In genomic region chr7:92461027-92462003, GRCh38 we compare ENCODE assay signal across 8 cellular contexts. TPM values are rescaled to one million over a fixed set of nuclear protein-coding genes. Genes with fewer than 3 reads are reported as not detected.
DNase-seq lines count a peak whose midpoint lies in the region; ATAC-seq and TF ChIP-seq lines count a peak whose summit lies in the region.

No MANE protein-coding gene starts in this region.

- CTCF ChIA-PET in mammary epithelial cell (lab: Charles Lee; ENCODE audit: low non-redundant PET): interaction anchor here (0.7 kb wide), 1 partner anchor 504 kb away, joined by 5 read pairs; no protein-coding TSS in a partner anchor

- H3K27me3 Mint-ChIP-seq in mesothelial cell of epicardium (ENCODE audit: low read depth): no peaks in the 10 kb centered on the region

- ATAC-seq in GM21360 (IDR thresholded peaks at IDR 0.05; ENCODE audit: unreplicated experiment): peak; percentile 85

- H3K9ac ChIP-seq in mammary epithelial cell (ENCODE audit: insufficient read depth, low read length): no peak overlapping the region

- peaks cover 13% of the 10 kb centered on the region for H3K4me1 Mint-ChIP-seq in mesothelial cell of epicardium

- TF ChIP-seq CTCF in mammary epithelial cell (conservative IDR thresholded peaks at IDR 0.05 in 1 of 2, IDR thresholded peaks at IDR 0.05 in 1 of 2; ENCODE audit: extremely low read depth in 1 of 2, insufficient read depth in 1 of 2, low read depth in 1 of 2, low read length in 2 of 2) (peak; percentile 82), mesothelial cell of epicardium (IDR thresholded peaks at IDR 0.05; ENCODE audit: unreplicated experiment) (peak; percentile 58)

- H3K36me3 Mint-ChIP-seq in mesothelial cell of epicardium: peaks cover 4% of the 10 kb centered on the region

- H3K27ac Mint-ChIP-seq in mesothelial cell of epicardium: no peak overlapping the region

- in situ Hi-C loops in mammary epithelial cell (cut with MboI; ENCODE audit: low sequenced_read_pairs in 2 of 2): no loop called here

- no peak overlapping the region for H3K4me2 ChIP-seq in mammary epithelial cell (ENCODE audit: insufficient read depth, low read depth, low read length)

- dilution Hi-C loops in mammary epithelial cell (cut with HindIII; ENCODE audit: low sequenced_read_pairs): no loop called here

- no peaks in the 10 kb centered on the region for H3K27me3 ChIP-seq in mammary epithelial cell (ENCODE audit: insufficient read depth, low read length)

- peaks cover 3% of the 10 kb centered on the region for H3K36me3 ChIP-seq in mammary epithelial cell (ENCODE audit: insufficient read depth, low read length)

- no peaks in the 10 kb centered on the region for H3K9me3 ChIP-seq in mammary epithelial cell (replicated peaks; ENCODE audit: insufficient read depth, low read length)

- peak overlapping the region; percentile 55 for H2AFZ ChIP-seq in mammary epithelial cell (ENCODE audit: low read depth, low read length)

- no peaks in the 10 kb centered on the region for H4K20me1 ChIP-seq in mammary epithelial cell (ENCODE audit: insufficient read depth, low read length)

- no peak overlapping the region for H3K27ac ChIP-seq in mammary epithelial cell (ENCODE audit: insufficient read depth, low read depth, low read length)

- H3K4me1 ChIP-seq in mammary epithelial cell (ENCODE audit: insufficient read depth, low read length): peaks cover 14% of the 10 kb centered on the region

- no TSS peak for BruUV-seq in mammary epithelial cell (replicated peaks; lab: Mats Ljungman, UMichigan)

- H3K79me2 ChIP-seq in mammary epithelial cell (ENCODE audit: insufficient read depth, low read length): no peaks in the 10 kb centered on the region

- H3K9me3 Mint-ChIP-seq in mesothelial cell of epicardium: no peaks in the 10 kb centered on the region

- H3K4me3 Mint-ChIP-seq in mesothelial cell of epicardium: no peak overlapping the region

- WGBS in mammary epithelial cell (ENCODE audit: low coverage, missing lambda C conversion rate): 64% methylated on average over 8 of the region's 8 CpGs

- intact Hi-C loops in mammary epithelial cell (cut with micrococcal nuclease): loop anchor here (5.0 to 10.0 kb wide), 2 partner anchors 579 to 593 kb away; partner anchors contain the start of gene MTERF1

- no peak overlapping the region for H3K4me3 ChIP-seq in mammary epithelial cell (replicated peaks in 1 of 3; ENCODE audit: insufficient read depth in 1 of 3, low read depth in 2 of 3, low read length in 3 of 3)

- DNase-seq in DMS79 treated with DMSO at 0.1 percent for 48 hours (lab: John Stamatoyannopoulos, UW) (peak; percentile 34), HuH-7.5 (ENCODE audit: low spot score) (peak; percentile 36), RKO (ENCODE audit: low spot score) (peak; percentile 83), mammary epithelial cell (peak; percentile 9), mesothelial cell of epicardium (ENCODE audit: low spot score in 2 of 2, unreplicated experiment in 2 of 2) (no peak), cortex of kidney (lab: John Stamatoyannopoulos, UW) (no peak)
- DNase-seq in effector CD4-positive, alpha-beta T cell: no peak

RNA-seq across cellular contexts. Expression of gene GATAD1, which starts 14.0 kb away (rescaled TPM):
- total RNA-seq in mammary epithelial cell (10 to 100 TPM; 26.2 to 30.2 TPM), mesothelial cell of epicardium (53.2 to 54.7 TPM (median 53.6 TPM) in 3 replicates)
- 13.5 TPM for polyA plus RNA-seq in mammary epithelial cell
- polyA minus RNA-seq in mammary epithelial cell: 42.2 TPM

RNA-seq across cellular contexts. Expression of gene ERVW-1, which starts 16.4 kb away (rescaled TPM):
- total RNA-seq in mammary epithelial cell: not detected
- polyA plus RNA-seq in mammary epithelial cell: not detected
- 4.5 TPM for polyA minus RNA-seq in mammary epithelial cell
- 0.16 to 0.24 TPM in 2 of 3 replicates, not detected in the other for total RNA-seq in mesothelial cell of epicardium

Comparison
In these comparisons a context has a peak if more than half of its experiments do, and no peak if none do; other contexts are left out.
1. DNase-seq: peak in DMS79 treated with DMSO at 0.1 percent for 48 hours (single experiment), HuH-7.5 (single experiment), RKO (single experiment) and mammary epithelial cell (single experiment); none in mesothelial cell of epicardium (0 of 2), cortex of kidney (single experiment) and effector CD4-positive, alpha-beta T cell (single experiment).